25 cellular contexts compared by ENCODE assay signal in the genomic region with DNA sequence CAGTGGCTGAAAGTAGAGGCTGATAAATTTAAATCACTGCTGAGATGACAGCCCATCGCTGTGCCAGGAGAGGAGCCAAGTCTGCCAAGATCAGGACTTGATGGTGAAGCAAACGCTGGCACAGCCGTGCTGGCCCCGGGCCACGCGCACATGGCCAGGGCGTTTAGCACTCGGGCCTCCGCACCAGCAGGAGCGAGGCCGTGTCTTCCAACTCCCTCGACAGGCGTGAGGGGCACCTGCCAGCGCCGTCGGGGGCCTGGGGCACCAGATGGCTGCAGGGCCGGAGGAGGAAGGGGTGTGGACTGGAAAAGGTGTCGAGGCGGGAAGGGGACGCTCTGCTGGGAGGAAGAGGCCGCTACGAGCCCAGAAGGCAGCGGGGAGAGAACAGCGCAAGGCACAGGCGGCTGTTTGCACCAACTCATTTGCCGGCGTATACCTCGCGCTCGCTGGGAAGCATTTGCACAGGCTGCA. TPM values are rescaled to one million over a fixed set of nuclear protein-coding genes. Genes with fewer than 3 reads are reported as not detected.
DNase-seq lines count a peak whose midpoint lies in the region; ATAC-seq and TF ChIP-seq lines count a peak whose summit lies in the region.
"Had no signal": no experiment of that assay in that cellular context is flagged by ENCODE, and none has a peak within 500 bp of the region (broad histone marks: within the 10 kb centered on the region; RNA-seq: fewer than 3 reads in every experiment).

No MANE protein-coding gene starts in this region.

- H3K4me3 Mint-ChIP-seq in neural crest cell: no peak overlapping the region
- H3K4me3 Mint-ChIP-seq in stimulated activated naive CD8-positive, alpha-beta T cell treated with anti-CD3 and anti-CD28 coated beads, Interleukin-15, amount 100 ng/mL, for 72 hours: no peak overlapping the region
- H3K4me3 Mint-ChIP-seq: activated CD8-positive, alpha-beta memory T cell treated with anti-CD3 and anti-CD28 coated beads, Interleukin-2, amount 10 ng/mL, durations not matched to agents 7 days and 5 days; CD4-positive, alpha-beta T cell; central memory CD8-positive, alpha-beta T cell; nephron; stimulated activated memory B cell treated with anti-CD40 and anti-IgM and Interleukin-4, amounts not matched to agents 10 μg/mL and 1 μg/mL and 100 μg/mL, for 72 hours; T-helper 17 cell had no signal

- peaks cover 2% of the 10 kb centered on the region for H3K27me3 Mint-ChIP-seq in neural crest cell (ENCODE audit: low read depth)
- H3K27me3 Mint-ChIP-seq in stimulated activated naive CD8-positive, alpha-beta T cell treated with anti-CD3 and anti-CD28 coated beads, Interleukin-15, amount 100 ng/mL, for 72 hours: peaks cover 55% of the 10 kb centered on the region

- peaks cover 12% of the 10 kb centered on the region for H3K4me1 Mint-ChIP-seq in neural crest cell
- H3K4me1 Mint-ChIP-seq in stimulated activated naive CD8-positive, alpha-beta T cell treated with anti-CD3 and anti-CD28 coated beads, Interleukin-15, amount 100 ng/mL, for 72 hours: no peaks in the 10 kb centered on the region
- H3K4me1 Mint-ChIP-seq: activated CD8-positive, alpha-beta memory T cell treated with anti-CD3 and anti-CD28 coated beads, Interleukin-2, amount 10 ng/mL, durations not matched to agents 7 days and 5 days; central memory CD8-positive, alpha-beta T cell; nephron; stimulated activated memory B cell treated with anti-CD40 and anti-IgM and Interleukin-4, amounts not matched to agents 10 μg/mL and 1 μg/mL and 100 μg/mL, for 72 hours had no signal

- no peaks in the 10 kb centered on the region for H3K36me3 Mint-ChIP-seq in neural crest cell (ENCODE audit: low read depth)
- H3K36me3 Mint-ChIP-seq: activated CD8-positive, alpha-beta memory T cell treated with anti-CD3 and anti-CD28 coated beads, Interleukin-2, amount 10 ng/mL, durations not matched to agents 7 days and 5 days; activated naive CD4-positive, alpha-beta T cell treated with anti-CD3 and anti-CD28 coated beads, Interleukin-2, amount 50 U/mL, for 72 hours; stimulated activated memory B cell treated with anti-CD40 and anti-IgM and Interleukin-4, amounts not matched to agents 10 μg/mL and 1 μg/mL and 100 μg/mL, for 72 hours had no signal

- no peaks in the 10 kb centered on the region for H3K9me3 Mint-ChIP-seq in neural crest cell
- H3K9me3 Mint-ChIP-seq in stimulated activated naive CD8-positive, alpha-beta T cell treated with anti-CD3 and anti-CD28 coated beads, Interleukin-15, amount 100 ng/mL, for 72 hours: no peaks in the 10 kb centered on the region
- H3K9me3 Mint-ChIP-seq: activated naive CD4-positive, alpha-beta T cell treated with anti-CD3 and anti-CD28 coated beads, Interleukin-2, amount 50 U/mL, for 72 hours; CD4-positive, alpha-beta T cell; central memory CD8-positive, alpha-beta T cell; nephron; stimulated activated memory B cell treated with anti-CD40 and anti-IgM and Interleukin-4, amounts not matched to agents 10 μg/mL and 1 μg/mL and 100 μg/mL, for 72 hours had no signal

- H3K27ac Mint-ChIP-seq in neural crest cell (ENCODE audit: unreplicated experiment): peak overlapping the region; percentile 50
- H3K27ac Mint-ChIP-seq in stimulated activated naive CD8-positive, alpha-beta T cell treated with anti-CD3 and anti-CD28 coated beads, Interleukin-15, amount 100 ng/mL, for 72 hours: peak overlapping the region in 1 of 2 donors; percentile 81
- H3K27ac Mint-ChIP-seq: activated CD8-positive, alpha-beta memory T cell treated with anti-CD3 and anti-CD28 coated beads, Interleukin-2, amount 10 ng/mL, durations not matched to agents 7 days and 5 days; activated naive CD4-positive, alpha-beta T cell treated with anti-CD3 and anti-CD28 coated beads, Interleukin-2, amount 50 U/mL, for 72 hours; CD4-positive, alpha-beta T cell; nephron; stimulated activated memory B cell treated with anti-CD40 and anti-IgM and Interleukin-4, amounts not matched to agents 10 μg/mL and 1 μg/mL and 100 μg/mL, for 72 hours; T-helper 17 cell had no signal

- no peak for TF ChIP-seq CTCF in neural crest cell (conservative IDR thresholded peaks at IDR 0.05)

- no peak for ATAC-seq in stimulated activated naive CD8-positive, alpha-beta T cell treated with anti-CD3 and anti-CD28 coated beads, Interleukin-15, amount 100 ng/mL, for 72 hours
- ATAC-seq: activated CD8-positive, alpha-beta memory T cell treated with anti-CD3 and anti-CD28 coated beads, Interleukin-2, amount 10 ng/mL, durations not matched to agents 7 days and 5 days; activated naive CD4-positive, alpha-beta T cell treated with anti-CD3 and anti-CD28 coated beads, Interleukin-2, amount 50 U/mL, for 72 hours; stimulated activated memory B cell treated with anti-CD40 and anti-IgM and Interleukin-4, amounts not matched to agents 10 μg/mL and 1 μg/mL and 100 μg/mL, for 72 hours; T-helper 17 cell had no signal

- DNase-seq in DMS 273 treated with DMSO at 0.1 percent for 48 hours (lab: John Stamatoyannopoulos, UW): peak; percentile 83
- peak; percentile 47 for DNase-seq in NCI-H1092 (lab: John Stamatoyannopoulos, UW)
- DNase-seq in SK-N-DZ (ENCODE audit: low spot score): peak; percentile 58
- DNase-seq in neural crest cell (ENCODE audit: low read depth, low spot score): no peak
- DNase-seq in DMS79 (lab: John Stamatoyannopoulos, UW): no peak
- no peak for DNase-seq in activated T-cell treated with anti-CD3 and anti-CD28 coated beads, Interleukin-2, amount 50 U/mL, for 48 hours
- DNase-seq in OCI-M1 (lab: John Stamatoyannopoulos, UW): no peak
- DNase-seq in stimulated activated naive CD8-positive, alpha-beta T cell treated with anti-CD3 and anti-CD28 coated beads, Interleukin-15, amount 100 ng/mL, for 72 hours: no peak
- DNase-seq: activated CD4-positive, alpha-beta T cell treated with anti-CD3 and anti-CD28 coated beads for 48 hours; activated CD8-positive, alpha-beta memory T cell treated with anti-CD3 and anti-CD28 coated beads, Interleukin-2, amount 10 ng/mL, durations not matched to agents 7 days and 5 days; CD4-positive, alpha-beta T cell; effector CD8-positive, alpha-beta T cell; GM23248; hippocampal formation; Kasumi-1; NCI-H1417; psoas muscle; T-helper 17 cell; thyroid gland had no signal

RNA-seq across cellular contexts. Expression of a gene that starts 29.6 kb away (rescaled TPM):
- 58.4 and 88.5 TPM in 2 replicates for polyA plus RNA-seq in SK-N-DZ (2014; cell fraction: cytosol; rRNA removed)
- polyA plus RNA-seq in SK-N-DZ (2014; cell fraction: nucleus; rRNA removed): 154 and 333 TPM in 2 replicates
- 4.5 and 5.9 TPM in 2 replicates for total RNA-seq in neural crest cell
- total RNA-seq: activated CD8-positive, alpha-beta memory T cell treated with anti-CD3 and anti-CD28 coated beads, Interleukin-2, amount 10 ng/mL, durations not matched to agents 7 days and 5 days; activated naive CD4-positive, alpha-beta T cell treated with anti-CD3 and anti-CD28 coated beads, Interleukin-2, amount 50 U/mL, for 72 hours; CD4-positive, alpha-beta T cell; GM23248; mononuclear cell; SK-MEL-5; T-helper 17 cell had no signal
- polyA plus RNA-seq: GM23248 had no signal

Comparison
In these comparisons a context has a peak if more than half of its experiments do, and no peak if none do; other contexts are left out.
1. DNase-seq: peak in DMS 273 treated with DMSO at 0.1 percent for 48 hours (single experiment), NCI-H1092 (single experiment) and SK-N-DZ (single experiment); none in neural crest cell (single experiment), DMS79 (single experiment), activated T-cell treated with anti-CD3 and anti-CD28 coated beads, Interleukin-2, amount 50 U/mL, for 48 hours (0 of 2), OCI-M1 (single experiment) and stimulated activated naive CD8-positive, alpha-beta T cell treated with anti-CD3 and anti-CD28 coated beads, Interleukin-15, amount 100 ng/mL, for 72 hours (0 of 2).